Comparison of ENCODE assay signal across 8 cellular contexts in the genomic region with DNA sequence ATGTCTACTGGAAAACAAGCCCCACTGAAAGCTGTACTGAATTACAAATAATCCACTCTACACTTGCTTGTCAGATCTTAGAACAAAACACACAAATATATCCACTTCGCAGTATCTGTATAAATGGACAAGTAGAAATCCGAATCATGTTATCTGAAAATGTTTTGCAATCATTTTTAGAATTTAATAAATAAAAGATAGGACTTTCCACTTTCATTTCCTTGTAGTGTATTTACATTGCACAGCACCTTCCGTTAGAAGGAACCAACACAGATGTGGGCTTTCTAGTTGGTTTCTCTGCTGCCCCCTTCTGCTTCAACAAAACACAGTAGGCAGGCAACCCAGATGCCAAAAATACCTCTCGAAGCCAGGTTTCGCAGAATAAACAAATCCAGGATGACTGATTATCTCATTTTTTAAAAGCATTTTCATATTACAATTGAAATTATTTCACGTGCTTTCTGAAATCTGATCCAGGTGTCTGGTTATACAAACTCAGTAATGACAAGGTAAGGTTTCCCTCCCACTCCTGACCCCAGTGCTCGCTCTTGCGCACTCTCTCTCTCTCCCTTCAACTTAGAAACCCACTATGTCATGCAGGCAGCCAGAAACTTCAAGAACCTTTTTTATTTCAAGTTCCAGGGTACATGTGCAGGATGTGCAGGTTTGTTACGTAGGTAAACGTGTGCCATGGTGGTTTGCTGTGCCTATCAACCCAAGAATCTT.
DNase-seq lines count a peak whose midpoint lies in the region; ATAC-seq and TF ChIP-seq lines count a peak whose summit lies in the region.

No MANE protein-coding gene starts in this region.

- no peak overlapping the region for H3K4me3 ChIP-seq in retinal pigment epithelial cell (ENCODE audit: low read length)
- no peak overlapping the region for H3K4me3 ChIP-seq in coronary artery

- H3K4me3 Mint-ChIP-seq in activated T-cell treated with anti-CD3 and anti-CD28 coated beads, Interleukin-2, amount 50 U/mL, for 4 hours, result peak overlapping the region; percentile 59

- DNase-seq in EH (ENCODE audit: low read depth) (peak; percentile 52), NOMO-1 treated with dmso at 0.1 percent for 144 hours (lab: John Stamatoyannopoulos, UW; ENCODE audit: unreplicated experiment) (peak; percentile 32), foreskin keratinocyte (no peak), retinal pigment epithelial cell (ENCODE audit: low read depth) (no peak), coronary artery (ENCODE audit: low spot score) (no peak)
- DNase-seq in activated T-cell treated with anti-CD3 and anti-CD28 coated beads, Interleukin-2, amount 50 U/mL, for 4 hours, result peak; percentile 6

- no peak overlapping the region for H3K27ac ChIP-seq in foreskin keratinocyte
- no peak overlapping the region for H3K27ac ChIP-seq in coronary artery

- H3K4me1 Mint-ChIP-seq in activated T-cell treated with anti-CD3 and anti-CD28 coated beads, Interleukin-2, amount 50 U/mL, for 4 hours (ENCODE audit: low read depth), result peaks cover 17% of the 10 kb centered on the region

- TF ChIP-seq CTCF in foreskin keratinocyte (conservative IDR thresholded peaks at IDR 0.05) (peak; percentile 61), retinal pigment epithelial cell (conservative IDR thresholded peaks at IDR 0.05; ENCODE audit: low read depth, low read length) (peak; percentile 52), coronary artery (IDR thresholded peaks at IDR 0.05) (no peak)

- no peaks in the 10 kb centered on the region for H3K4me1 ChIP-seq in foreskin keratinocyte

- no peaks in the 10 kb centered on the region for H3K27me3 Mint-ChIP-seq in activated T-cell treated with anti-CD3 and anti-CD28 coated beads, Interleukin-2, amount 50 U/mL, for 4 hours (ENCODE audit: low read depth)

- ATAC-seq in GM21367 (IDR thresholded peaks at IDR 0.05; ENCODE audit: unreplicated experiment), result peak; percentile 94
- peak; percentile 96 for ATAC-seq in HG03521 (IDR thresholded peaks at IDR 0.05; ENCODE audit: unreplicated experiment)
- ATAC-seq in activated T-cell treated with anti-CD3 and anti-CD28 coated beads, Interleukin-2, amount 50 U/mL, for 4 hours, result peak; percentile 85 to 86
- ATAC-seq in foreskin keratinocyte, result peak; percentile 74

- peaks cover 5% of the 10 kb centered on the region for H3K36me3 Mint-ChIP-seq in activated T-cell treated with anti-CD3 and anti-CD28 coated beads, Interleukin-2, amount 50 U/mL, for 4 hours (ENCODE audit: insufficient read depth)

- H3K27me3 ChIP-seq in foreskin keratinocyte, result no peaks in the 10 kb centered on the region

- H3K9me3 Mint-ChIP-seq in activated T-cell treated with anti-CD3 and anti-CD28 coated beads, Interleukin-2, amount 50 U/mL, for 4 hours, result no peaks in the 10 kb centered on the region

Comparison
In these comparisons a context has a peak if more than half of its experiments do, and no peak if none do; other contexts are left out.
1. DNase-seq: peak in EH (single experiment), NOMO-1 treated with dmso at 0.1 percent for 144 hours (single experiment) and activated T-cell treated with anti-CD3 and anti-CD28 coated beads, Interleukin-2, amount 50 U/mL, for 4 hours (single experiment); none in foreskin keratinocyte (0 of 2), retinal pigment epithelial cell (single experiment) and coronary artery (single experiment).
2. Peak in every context shown above with its lines, with median percentiles within 50 percentile points of each other: ATAC-seq.